In the genomic region with DNA sequence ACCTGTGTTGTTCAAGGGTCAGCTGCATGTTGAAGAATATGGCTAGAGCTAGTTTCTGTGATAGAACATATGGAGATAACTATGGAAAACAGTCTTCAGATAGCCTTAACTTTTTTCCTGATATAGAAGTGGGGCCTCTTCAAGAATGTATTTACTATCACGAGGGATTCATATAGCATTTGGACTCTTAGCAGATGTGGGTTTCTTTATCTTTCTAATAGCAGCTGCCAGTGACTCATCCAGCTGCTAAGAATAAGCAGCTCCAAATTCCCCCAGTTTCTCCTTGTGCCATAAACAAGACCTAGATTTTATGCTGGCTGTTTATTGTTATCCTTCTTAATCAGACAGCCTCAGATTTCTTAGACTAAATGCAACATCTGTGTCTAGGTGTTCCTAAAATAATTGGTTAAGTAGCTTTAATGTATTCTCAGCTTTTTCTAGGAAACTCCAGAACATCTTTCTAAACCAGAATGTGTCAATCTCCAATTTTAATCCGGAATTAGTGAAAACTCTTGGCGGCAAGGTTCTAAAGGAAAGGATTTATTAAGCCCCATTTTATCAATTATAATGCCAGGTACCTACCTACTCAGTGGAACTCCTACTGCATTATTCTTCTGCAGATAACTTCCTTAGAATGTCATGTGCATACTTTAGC, we compare ENCODE assay signal across 1 cellular context.
TF ChIP-seq lines count a peak whose summit lies in the region.

No MANE protein-coding gene starts in this region.

TF ChIP-seq in K562, 482 proteins besides CTCF, POLR2A, EP300 and RAD21 (continued from another document and continues in another):
- TF ChIP-seq, protein P1, sequence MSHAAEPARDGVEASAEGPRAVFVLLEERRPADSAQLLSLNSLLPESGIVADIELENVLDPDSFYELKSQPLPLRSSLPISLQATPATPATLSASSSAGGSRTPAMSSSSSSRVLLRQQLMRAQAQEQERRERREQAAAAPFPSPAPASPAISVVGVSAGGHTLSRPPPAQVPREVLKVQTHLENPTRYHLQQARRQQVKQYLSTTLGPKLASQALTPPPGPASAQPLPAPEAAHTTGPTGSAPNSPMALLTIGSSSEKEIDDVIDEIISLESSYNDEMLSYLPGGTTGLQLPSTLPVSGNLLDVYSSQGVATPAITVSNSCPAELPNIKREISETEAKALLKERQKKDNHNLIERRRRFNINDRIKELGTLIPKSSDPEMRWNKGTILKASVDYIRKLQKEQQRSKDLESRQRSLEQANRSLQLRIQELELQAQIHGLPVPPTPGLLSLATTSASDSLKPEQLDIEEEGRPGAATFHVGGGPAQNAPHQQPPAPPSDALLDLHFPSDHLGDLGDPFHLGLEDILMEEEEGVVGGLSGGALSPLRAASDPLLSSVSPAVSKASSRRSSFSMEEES (CRISPR knock-in tag; IDR thresholded peaks at IDR 0.05), result 0 out of 2 replicates have a peak, but pooled peaks have one; percentile 26
- no peak for TF ChIP-seq MCM5 (IDR thresholded peaks at IDR 0.05; ENCODE audit: low read depth)
- TF ChIP-seq, protein P2, sequence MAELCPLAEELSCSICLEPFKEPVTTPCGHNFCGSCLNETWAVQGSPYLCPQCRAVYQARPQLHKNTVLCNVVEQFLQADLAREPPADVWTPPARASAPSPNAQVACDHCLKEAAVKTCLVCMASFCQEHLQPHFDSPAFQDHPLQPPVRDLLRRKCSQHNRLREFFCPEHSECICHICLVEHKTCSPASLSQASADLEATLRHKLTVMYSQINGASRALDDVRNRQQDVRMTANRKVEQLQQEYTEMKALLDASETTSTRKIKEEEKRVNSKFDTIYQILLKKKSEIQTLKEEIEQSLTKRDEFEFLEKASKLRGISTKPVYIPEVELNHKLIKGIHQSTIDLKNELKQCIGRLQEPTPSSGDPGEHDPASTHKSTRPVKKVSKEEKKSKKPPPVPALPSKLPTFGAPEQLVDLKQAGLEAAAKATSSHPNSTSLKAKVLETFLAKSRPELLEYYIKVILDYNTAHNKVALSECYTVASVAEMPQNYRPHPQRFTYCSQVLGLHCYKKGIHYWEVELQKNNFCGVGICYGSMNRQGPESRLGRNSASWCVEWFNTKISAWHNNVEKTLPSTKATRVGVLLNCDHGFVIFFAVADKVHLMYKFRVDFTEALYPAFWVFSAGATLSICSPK (IDR thresholded peaks at IDR 0.05; ENCODE audit: borderline replicate concordance), result no peak
- peak in 1 of 2 experiments; percentile 44 for TF ChIP-seq NCOA2 (IDR thresholded peaks at IDR 0.05; ENCODE audit: partially characterized antibody in 2 of 2)
- TF ChIP-seq RBM25 (IDR thresholded peaks at IDR 0.05; ENCODE audit: low read depth, low read length, severe bottlenecking), result no peak
- TF ChIP-seq, protein P3, sequence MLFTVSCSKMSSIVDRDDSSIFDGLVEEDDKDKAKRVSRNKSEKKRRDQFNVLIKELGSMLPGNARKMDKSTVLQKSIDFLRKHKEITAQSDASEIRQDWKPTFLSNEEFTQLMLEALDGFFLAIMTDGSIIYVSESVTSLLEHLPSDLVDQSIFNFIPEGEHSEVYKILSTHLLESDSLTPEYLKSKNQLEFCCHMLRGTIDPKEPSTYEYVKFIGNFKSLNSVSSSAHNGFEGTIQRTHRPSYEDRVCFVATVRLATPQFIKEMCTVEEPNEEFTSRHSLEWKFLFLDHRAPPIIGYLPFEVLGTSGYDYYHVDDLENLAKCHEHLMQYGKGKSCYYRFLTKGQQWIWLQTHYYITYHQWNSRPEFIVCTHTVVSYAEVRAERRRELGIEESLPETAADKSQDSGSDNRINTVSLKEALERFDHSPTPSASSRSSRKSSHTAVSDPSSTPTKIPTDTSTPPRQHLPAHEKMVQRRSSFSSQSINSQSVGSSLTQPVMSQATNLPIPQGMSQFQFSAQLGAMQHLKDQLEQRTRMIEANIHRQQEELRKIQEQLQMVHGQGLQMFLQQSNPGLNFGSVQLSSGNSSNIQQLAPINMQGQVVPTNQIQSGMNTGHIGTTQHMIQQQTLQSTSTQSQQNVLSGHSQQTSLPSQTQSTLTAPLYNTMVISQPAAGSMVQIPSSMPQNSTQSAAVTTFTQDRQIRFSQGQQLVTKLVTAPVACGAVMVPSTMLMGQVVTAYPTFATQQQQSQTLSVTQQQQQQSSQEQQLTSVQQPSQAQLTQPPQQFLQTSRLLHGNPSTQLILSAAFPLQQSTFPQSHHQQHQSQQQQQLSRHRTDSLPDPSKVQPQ (CRISPR knock-in tag; IDR thresholded peaks at IDR 0.05; ENCODE audit: borderline replicate concordance), result no peak
- TF ChIP-seq, protein P4, sequence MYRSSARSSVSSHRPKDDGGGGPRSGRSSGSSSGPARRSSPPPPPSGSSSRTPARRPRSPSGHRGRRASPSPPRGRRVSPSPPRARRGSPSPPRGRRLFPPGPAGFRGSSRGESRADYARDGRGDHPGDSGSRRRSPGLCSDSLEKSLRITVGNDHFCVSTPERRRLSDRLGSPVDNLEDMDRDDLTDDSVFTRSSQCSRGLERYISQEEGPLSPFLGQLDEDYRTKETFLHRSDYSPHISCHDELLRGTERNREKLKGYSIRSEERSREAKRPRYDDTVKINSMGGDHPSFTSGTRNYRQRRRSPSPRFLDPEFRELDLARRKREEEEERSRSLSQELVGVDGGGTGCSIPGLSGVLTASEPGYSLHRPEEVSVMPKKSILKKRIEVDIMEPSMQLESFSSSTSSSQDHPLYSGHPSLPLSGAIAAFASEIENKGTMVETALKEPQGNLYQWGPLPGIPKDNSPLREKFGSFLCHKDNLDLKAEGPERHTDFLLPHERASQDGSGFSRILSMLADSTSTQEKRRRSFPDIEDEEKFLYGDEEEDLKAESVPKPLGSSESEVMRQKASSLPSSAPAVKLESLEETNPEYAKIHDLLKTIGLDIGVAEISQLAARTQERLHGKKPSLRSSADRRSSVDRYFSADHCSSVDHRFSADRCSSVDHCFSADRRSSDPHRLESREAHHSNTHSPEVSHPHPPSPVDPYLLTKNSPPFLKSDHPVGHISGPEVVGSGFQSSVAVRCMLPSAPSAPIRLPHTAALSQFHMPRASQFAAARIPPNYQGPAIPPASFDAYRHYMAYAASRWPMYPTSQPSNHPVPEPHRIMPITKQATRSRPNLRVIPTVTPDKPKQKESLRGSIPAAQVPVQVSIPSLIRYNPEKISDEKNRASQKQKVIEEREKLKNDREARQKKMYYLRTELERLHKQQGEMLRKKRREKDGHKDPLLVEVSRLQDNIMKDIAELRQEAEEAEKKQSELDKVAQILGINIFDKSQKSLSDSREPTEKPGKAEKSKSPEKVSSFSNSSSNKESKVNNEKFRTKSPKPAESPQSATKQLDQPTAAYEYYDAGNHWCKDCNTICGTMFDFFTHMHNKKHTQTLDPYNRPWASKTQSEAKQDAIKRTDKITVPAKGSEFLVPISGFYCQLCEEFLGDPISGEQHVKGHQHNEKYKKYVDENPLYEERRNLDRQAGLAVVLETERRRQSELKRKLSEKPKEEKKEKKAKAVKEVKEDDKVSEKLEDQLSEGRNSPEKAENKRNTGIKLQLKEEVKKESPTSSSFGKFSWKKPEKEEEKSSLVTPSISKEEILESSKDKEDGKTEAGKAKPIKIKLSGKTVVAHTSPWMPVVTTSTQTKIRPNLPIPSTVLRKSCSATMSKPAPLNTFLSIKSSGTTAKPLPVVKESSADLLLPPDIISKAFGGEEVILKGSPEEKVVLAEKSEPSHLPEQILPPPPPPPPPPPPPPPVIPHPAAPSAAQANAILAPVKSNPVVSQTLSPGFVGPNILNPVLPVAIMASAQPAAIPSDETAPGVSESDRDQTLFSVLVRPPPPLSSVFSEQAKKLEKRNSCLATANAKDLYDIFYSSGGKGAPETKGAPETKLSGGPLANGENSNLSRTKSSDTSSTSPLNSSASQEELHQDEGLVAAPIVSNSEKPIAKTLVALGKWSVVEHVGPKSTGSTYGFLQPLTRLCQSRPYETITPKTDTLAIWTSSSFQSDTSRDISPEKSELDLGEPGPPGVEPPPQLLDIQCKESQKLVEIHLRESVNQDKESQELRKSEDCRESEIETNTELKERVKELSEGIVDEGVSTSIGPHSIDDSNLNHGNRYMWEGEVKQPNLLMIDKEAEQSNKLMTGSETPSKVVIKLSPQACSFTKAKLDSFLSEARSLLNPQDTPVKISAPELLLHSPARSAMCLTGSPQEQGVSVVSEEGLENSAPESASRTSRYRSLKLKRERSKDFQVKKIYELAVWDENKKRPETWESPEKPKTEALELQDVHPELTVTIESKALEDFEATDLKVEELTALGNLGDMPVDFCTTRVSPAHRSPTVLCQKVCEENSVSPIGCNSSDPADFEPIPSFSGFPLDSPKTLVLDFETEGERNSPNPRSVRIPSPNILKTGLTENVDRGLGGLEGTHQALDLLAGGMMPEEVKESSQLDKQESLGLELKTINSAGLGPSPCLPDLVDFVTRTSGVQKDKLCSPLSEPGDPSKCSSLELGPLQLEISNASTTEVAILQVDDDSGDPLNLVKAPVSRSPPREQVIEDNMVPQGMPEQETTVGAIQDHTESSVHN (IDR thresholded peaks at IDR 0.05; ENCODE audit: borderline replicate concordance in 1 of 2, low read depth in 1 of 2), result peak; percentile 23 to 64; a peak in 1 of 4 replicates
- TF ChIP-seq, protein P5, sequence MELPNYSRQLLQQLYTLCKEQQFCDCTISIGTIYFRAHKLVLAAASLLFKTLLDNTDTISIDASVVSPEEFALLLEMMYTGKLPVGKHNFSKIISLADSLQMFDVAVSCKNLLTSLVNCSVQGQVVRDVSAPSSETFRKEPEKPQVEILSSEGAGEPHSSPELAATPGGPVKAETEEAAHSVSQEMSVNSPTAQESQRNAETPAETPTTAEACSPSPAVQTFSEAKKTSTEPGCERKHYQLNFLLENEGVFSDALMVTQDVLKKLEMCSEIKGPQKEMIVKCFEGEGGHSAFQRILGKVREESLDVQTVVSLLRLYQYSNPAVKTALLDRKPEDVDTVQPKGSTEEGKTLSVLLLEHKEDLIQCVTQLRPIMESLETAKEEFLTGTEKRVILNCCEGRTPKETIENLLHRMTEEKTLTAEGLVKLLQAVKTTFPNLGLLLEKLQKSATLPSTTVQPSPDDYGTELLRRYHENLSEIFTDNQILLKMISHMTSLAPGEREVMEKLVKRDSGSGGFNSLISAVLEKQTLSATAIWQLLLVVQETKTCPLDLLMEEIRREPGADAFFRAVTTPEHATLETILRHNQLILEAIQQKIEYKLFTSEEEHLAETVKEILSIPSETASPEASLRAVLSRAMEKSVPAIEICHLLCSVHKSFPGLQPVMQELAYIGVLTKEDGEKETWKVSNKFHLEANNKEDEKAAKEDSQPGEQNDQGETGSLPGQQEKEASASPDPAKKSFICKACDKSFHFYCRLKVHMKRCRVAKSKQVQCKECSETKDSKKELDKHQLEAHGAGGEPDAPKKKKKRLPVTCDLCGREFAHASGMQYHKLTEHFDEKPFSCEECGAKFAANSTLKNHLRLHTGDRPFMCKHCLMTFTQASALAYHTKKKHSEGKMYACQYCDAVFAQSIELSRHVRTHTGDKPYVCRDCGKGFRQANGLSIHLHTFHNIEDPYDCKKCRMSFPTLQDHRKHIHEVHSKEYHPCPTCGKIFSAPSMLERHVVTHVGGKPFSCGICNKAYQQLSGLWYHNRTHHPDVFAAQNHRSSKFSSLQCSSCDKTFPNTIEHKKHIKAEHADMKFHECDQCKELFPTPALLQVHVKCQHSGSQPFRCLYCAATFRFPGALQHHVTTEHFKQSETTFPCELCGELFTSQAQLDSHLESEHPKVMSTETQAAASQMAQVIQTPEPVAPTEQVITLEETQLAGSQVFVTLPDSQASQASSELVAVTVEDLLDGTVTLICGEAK (IDR thresholded peaks at IDR 0.05), result no peak
- TF ChIP-seq, protein P5 (CRISPR knock-in tag; IDR thresholded peaks at IDR 0.05), result no peak
- TF ChIP-seq BCL6 (CRISPR knock-in tag; IDR thresholded peaks at IDR 0.05), result peak; percentile 27; the same call in 1 of the 2 replicates
- no peak for TF ChIP-seq NFRKB (IDR thresholded peaks at IDR 0.05; ENCODE audit: low read depth)
- TF ChIP-seq FOXA3 (CRISPR knock-in tag; conservative IDR thresholded peaks at IDR 0.05 in 1 of 2, IDR thresholded peaks at IDR 0.05 in 1 of 2), result peak in 1 of 2 experiments; percentile 43; a peak in 2 of 4 replicates
- peak; percentile 94 for TF ChIP-seq KLF16 (IDR thresholded peaks at IDR 0.05)
- peak; percentile 18; the same call in 1 of the 2 replicates for TF ChIP-seq TARDBP (IDR thresholded peaks at IDR 0.05)
- TF ChIP-seq, protein P6, sequence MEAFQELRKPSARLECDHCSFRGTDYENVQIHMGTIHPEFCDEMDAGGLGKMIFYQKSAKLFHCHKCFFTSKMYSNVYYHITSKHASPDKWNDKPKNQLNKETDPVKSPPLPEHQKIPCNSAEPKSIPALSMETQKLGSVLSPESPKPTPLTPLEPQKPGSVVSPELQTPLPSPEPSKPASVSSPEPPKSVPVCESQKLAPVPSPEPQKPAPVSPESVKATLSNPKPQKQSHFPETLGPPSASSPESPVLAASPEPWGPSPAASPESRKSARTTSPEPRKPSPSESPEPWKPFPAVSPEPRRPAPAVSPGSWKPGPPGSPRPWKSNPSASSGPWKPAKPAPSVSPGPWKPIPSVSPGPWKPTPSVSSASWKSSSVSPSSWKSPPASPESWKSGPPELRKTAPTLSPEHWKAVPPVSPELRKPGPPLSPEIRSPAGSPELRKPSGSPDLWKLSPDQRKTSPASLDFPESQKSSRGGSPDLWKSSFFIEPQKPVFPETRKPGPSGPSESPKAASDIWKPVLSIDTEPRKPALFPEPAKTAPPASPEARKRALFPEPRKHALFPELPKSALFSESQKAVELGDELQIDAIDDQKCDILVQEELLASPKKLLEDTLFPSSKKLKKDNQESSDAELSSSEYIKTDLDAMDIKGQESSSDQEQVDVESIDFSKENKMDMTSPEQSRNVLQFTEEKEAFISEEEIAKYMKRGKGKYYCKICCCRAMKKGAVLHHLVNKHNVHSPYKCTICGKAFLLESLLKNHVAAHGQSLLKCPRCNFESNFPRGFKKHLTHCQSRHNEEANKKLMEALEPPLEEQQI (IDR thresholded peaks at IDR 0.05), result no peak
- peak; percentile 70; the same call in 1 of the 2 replicates for TF ChIP-seq MTA1 (IDR thresholded peaks at IDR 0.05; ENCODE audit: borderline replicate concordance)
- TF ChIP-seq NFE2L1 (tag; IDR thresholded peaks at IDR 0.05; ENCODE audit: borderline replicate concordance, low read depth), result no peak
- no peak for TF ChIP-seq U2AF1 (optimal IDR thresholded peaks at IDR 0.05; ENCODE audit: low read depth, low read length)
- TF ChIP-seq ZKSCAN1 (IDR thresholded peaks at IDR 0.05; ENCODE audit: low read depth, low read length), result no peak
- peak; percentile 84 for TF ChIP-seq PHB2 (IDR thresholded peaks at IDR 0.05; ENCODE audit: low read depth)
